ENCODE assay signal across 17 cellular contexts in the genomic region with DNA sequence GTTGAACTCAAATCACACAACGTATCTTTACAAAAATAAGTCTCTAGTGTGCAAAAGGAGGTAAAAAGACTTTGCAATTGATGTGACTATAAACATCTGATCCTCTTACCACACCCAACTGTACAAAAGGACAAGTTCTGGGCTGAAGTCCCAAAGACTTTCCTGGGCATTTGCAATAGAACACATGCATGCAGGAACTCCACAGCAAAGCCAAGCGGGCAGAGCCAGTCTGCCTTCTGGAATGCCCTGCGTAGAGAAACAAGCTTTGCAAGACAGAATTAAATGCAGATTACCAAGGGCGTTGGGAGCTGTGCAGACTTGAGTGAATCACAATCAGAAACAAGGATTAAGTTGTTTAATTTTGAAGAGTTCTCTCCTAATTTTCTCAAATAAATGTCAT.
"Had no signal": no experiment of that assay in that cellular context is flagged by ENCODE, and none has a peak within 500 bp of the region (broad histone marks: within the 10 kb centered on the region; RNA-seq: fewer than 3 reads in every experiment).

No MANE protein-coding gene starts in this region.

- H3K4me3 ChIP-seq: stomach, thoracic aorta had no signal

- H3K9me3 ChIP-seq: stomach, thoracic aorta had no signal

- H3K4me3 Mint-ChIP-seq: activated B cell treated with CpG ODN at 0.5 μM for 24 hours; activated CD4-positive, alpha-beta T cell treated with anti-CD3 and anti-CD28 coated beads, Interleukin-2, amount 10 ng/mL, durations not matched to agents 7 days and 5 days; activated naive CD8-positive, alpha-beta T cell treated with anti-CD3 and anti-CD28 coated beads, Interleukin-2, amount 10 ng/mL, durations not matched to agents 7 days and 5 days; nephron progenitor cell; T-helper 2 cell treated with Interferon-gamma antibody and Interleukin-4, amounts not matched to agents 5 μg/mL and 100 μg/mL, for 36 hours had no signal

- H3K27me3 ChIP-seq: brain microvascular endothelial cell, stomach had no signal

- H3K27ac Mint-ChIP-seq: activated B cell treated with CpG ODN at 0.5 μM for 24 hours; activated CD4-positive, alpha-beta T cell treated with anti-CD3 and anti-CD28 coated beads, Interleukin-2, amount 10 ng/mL, durations not matched to agents 7 days and 5 days; activated naive CD8-positive, alpha-beta T cell treated with anti-CD3 and anti-CD28 coated beads, Interleukin-2, amount 10 ng/mL, durations not matched to agents 7 days and 5 days; nephron progenitor cell; progenitor cell of endocrine pancreas; T-helper 2 cell treated with Interferon-gamma antibody and Interleukin-4, amounts not matched to agents 5 μg/mL and 100 μg/mL, for 36 hours had no signal

- H3K27me3 Mint-ChIP-seq: activated B cell treated with CpG ODN at 0.5 μM for 24 hours; activated CD4-positive, alpha-beta T cell treated with anti-CD3 and anti-CD28 coated beads, Interleukin-2, amount 10 ng/mL, durations not matched to agents 7 days and 5 days; activated naive CD8-positive, alpha-beta T cell treated with anti-CD3 and anti-CD28 coated beads, Interleukin-2, amount 10 ng/mL, durations not matched to agents 7 days and 5 days had no signal

- H3K4me1 ChIP-seq: stomach had no signal

- H3K36me3 Mint-ChIP-seq: activated naive CD8-positive, alpha-beta T cell treated with anti-CD3 and anti-CD28 coated beads, Interleukin-2, amount 10 ng/mL, durations not matched to agents 7 days and 5 days had no signal

- H3K36me3 ChIP-seq: brain microvascular endothelial cell, stomach, thoracic aorta had no signal

- H3K4me1 Mint-ChIP-seq: activated B cell treated with CpG ODN at 0.5 μM for 24 hours; activated CD4-positive, alpha-beta T cell treated with anti-CD3 and anti-CD28 coated beads, Interleukin-2, amount 10 ng/mL, durations not matched to agents 7 days and 5 days; activated naive CD8-positive, alpha-beta T cell treated with anti-CD3 and anti-CD28 coated beads, Interleukin-2, amount 10 ng/mL, durations not matched to agents 7 days and 5 days had no signal

- H3K27ac ChIP-seq: brain microvascular endothelial cell, stomach, thoracic aorta had no signal

- H3K9me3 Mint-ChIP-seq: activated B cell treated with CpG ODN at 0.5 μM for 24 hours; activated CD4-positive, alpha-beta T cell treated with anti-CD3 and anti-CD28 coated beads, Interleukin-2, amount 10 ng/mL, durations not matched to agents 7 days and 5 days; activated naive CD8-positive, alpha-beta T cell treated with anti-CD3 and anti-CD28 coated beads, Interleukin-2, amount 10 ng/mL, durations not matched to agents 7 days and 5 days; nephron progenitor cell; T-helper 2 cell treated with Interferon-gamma antibody and Interleukin-4, amounts not matched to agents 5 μg/mL and 100 μg/mL, for 36 hours had no signal

- DNase-seq: activated B cell treated with CpG ODN at 0.5 μM for 24 hours; activated CD4-positive, alpha-beta T cell treated with anti-CD3 and anti-CD28 coated beads, Interleukin-2, amount 10 ng/mL, durations not matched to agents 7 days and 5 days; activated CD8-positive, alpha-beta memory T cell treated with anti-CD3 and anti-CD28 coated beads for 24 hours; activated naive CD4-positive, alpha-beta T cell; activated naive CD8-positive, alpha-beta T cell treated with anti-CD3 and anti-CD28 coated beads, Interleukin-2, amount 10 ng/mL, durations not matched to agents 7 days and 5 days; brain microvascular endothelial cell; cortex of kidney; effector CD8-positive, alpha-beta T cell; kidney glomerular epithelial cell; nephron progenitor cell; occipital lobe; stimulated activated CD4-positive, alpha-beta T cell treated with anti-CD3 and anti-CD28 coated beads, Interleukin-12 subunit alpha, Interleukin-12 subunit beta, amount 100 ng/mL, for 4 hours; stimulated activated CD4-positive, alpha-beta T cell treated with anti-CD3 and anti-CD28 coated beads, Interleukin-2, amount 100 ng/mL, for 24 hours; stomach had no signal
